In genomic region chr7:106486331-106486730, GRCh38 we compare ENCODE assay signal across 12 cellular contexts.
DNase-seq lines count a peak whose midpoint lies in the region; ATAC-seq and TF ChIP-seq lines count a peak whose summit lies in the region.
"Had no signal": no experiment of that assay in that cellular context is flagged by ENCODE, and none has a peak within 500 bp of the region (broad histone marks: within the 10 kb centered on the region; RNA-seq: fewer than 3 reads in every experiment).

No MANE protein-coding gene starts in this region.

- no peak overlapping the region for H3K27ac Mint-ChIP-seq in activated CD4-positive, alpha-beta memory T cell treated with anti-CD3 and anti-CD28 coated beads, Interleukin-2, amount 10 ng/mL, durations not matched to agents 7 days and 5 days

- DNase-seq in HT1080 (ENCODE audit: low read depth): peak; percentile 53
- DNase-seq in astrocyte of the hippocampus (ENCODE audit: low read depth, low spot score): peak; percentile 73
- peak; percentile 95 for DNase-seq in kidney glomerular epithelial cell (lab: John Stamatoyannopoulos, UW)
- no peak for DNase-seq in transverse colon
- DNase-seq in gastrocnemius medialis: no peak
- DNase-seq in activated CD4-positive, alpha-beta memory T cell treated with anti-CD3 and anti-CD28 coated beads, Interleukin-2, amount 10 ng/mL, durations not matched to agents 7 days and 5 days: no peak
- DNase-seq in activated CD4-positive, alpha-beta T cell treated with anti-CD3 and anti-CD28 coated beads, Interleukin-2, amount 50 U/mL, for 48 hours: no peak
- DNase-seq: DND-41; dorsolateral prefrontal cortex; NCI-H2171; stimulated activated CD4-positive, alpha-beta T cell treated with anti-CD3 and anti-CD28 coated beads, Interleukin-4, amount 100 ng/mL, for 24 hours had no signal

- TF ChIP-seq CTCF in transverse colon (IDR thresholded peaks at IDR 0.05): no peak
- TF ChIP-seq CTCF in gastrocnemius medialis (IDR thresholded peaks at IDR 0.05 in 4 of 5, conservative IDR thresholded peaks at IDR 0.05 in 1 of 5): no peak

- H3K36me3 Mint-ChIP-seq in activated CD4-positive, alpha-beta memory T cell treated with anti-CD3 and anti-CD28 coated beads, Interleukin-2, amount 10 ng/mL, durations not matched to agents 7 days and 5 days (ENCODE audit: low read depth): no peaks in the 10 kb centered on the region

- H3K4me3 ChIP-seq in transverse colon: no peak overlapping the region
- H3K4me3 ChIP-seq in gastrocnemius medialis: no peak overlapping the region
- H3K4me3 ChIP-seq: dorsolateral prefrontal cortex had no signal

- intact Hi-C loops in transverse colon (cut with DNase I; ENCODE audit: low total_unique reads) (no loop called here), gastrocnemius medialis (cut with DNase I; ENCODE audit: low total_unique reads) (no loop called here)

- H3K4me3 Mint-ChIP-seq in activated CD4-positive, alpha-beta memory T cell treated with anti-CD3 and anti-CD28 coated beads, Interleukin-2, amount 10 ng/mL, durations not matched to agents 7 days and 5 days: no peak overlapping the region

- WGBS in transverse colon (ENCODE audit: low coverage in 1 of 2), 2 donors: 74 to 78% methylated on average over 3 of the region's 3 CpGs

- in situ Hi-C loops in transverse colon (cut with MboI; ENCODE audit: low pct_ligation_motif_present in 1 of 4, low pct_unique_long_range_greater_than_20kb in 1 of 4, low sequenced_read_pairs in 3 of 4) (no loop called here), gastrocnemius medialis (cut with MboI; ENCODE audit: low sequenced_read_pairs in 4 of 4) (no loop called here)

- peaks cover 14% of the 10 kb centered on the region for H3K4me1 Mint-ChIP-seq in activated CD4-positive, alpha-beta memory T cell treated with anti-CD3 and anti-CD28 coated beads, Interleukin-2, amount 10 ng/mL, durations not matched to agents 7 days and 5 days

- no peak for TF ChIP-seq EP300 in transverse colon (IDR thresholded peaks at IDR 0.05; ENCODE audit: low read depth)

- H3K9me3 Mint-ChIP-seq in activated CD4-positive, alpha-beta memory T cell treated with anti-CD3 and anti-CD28 coated beads, Interleukin-2, amount 10 ng/mL, durations not matched to agents 7 days and 5 days: peaks cover 2% of the 10 kb centered on the region

- H3K27me3 Mint-ChIP-seq in activated CD4-positive, alpha-beta memory T cell treated with anti-CD3 and anti-CD28 coated beads, Interleukin-2, amount 10 ng/mL, durations not matched to agents 7 days and 5 days: peaks cover 5% of the 10 kb centered on the region

- H3K36me3 ChIP-seq in transverse colon (no peaks in the 10 kb centered on the region), gastrocnemius medialis (no peaks in the 10 kb centered on the region)

- peak overlapping the region; percentile 36 to 66 (median 40) for H3K27ac ChIP-seq in transverse colon
- H3K27ac ChIP-seq in gastrocnemius medialis: no peak overlapping the region

- H3K27me3 ChIP-seq in transverse colon (no peaks in the 10 kb centered on the region), gastrocnemius medialis (no peaks in the 10 kb centered on the region)

- TF ChIP-seq POLR2A in transverse colon (IDR thresholded peaks at IDR 0.05): no peak
- TF ChIP-seq POLR2A in gastrocnemius medialis (IDR thresholded peaks at IDR 0.05): no peak

- peaks cover 0 to 8% (median 3%) of the 10 kb centered on the region in 4 donors for H3K4me1 ChIP-seq in transverse colon
- peaks cover 5 to 17% of the 10 kb centered on the region in 2 donors for H3K4me1 ChIP-seq in gastrocnemius medialis

- no peaks in the 10 kb centered on the region for H3K9me3 ChIP-seq in transverse colon
- no peaks in the 10 kb centered on the region for H3K9me3 ChIP-seq in gastrocnemius medialis

- ATAC-seq in gastrocnemius medialis: no peak
- ATAC-seq: Panc1 had no signal

- POLR2A ChIA-PET in activated CD4-positive, alpha-beta memory T cell treated with anti-CD3 and anti-CD28 coated beads, Interleukin-2, amount 10 ng/mL, durations not matched to agents 7 days and 5 days (lab: Charles Lee): no interaction called here

- CTCF ChIA-PET in activated CD4-positive, alpha-beta memory T cell treated with anti-CD3 and anti-CD28 coated beads, Interleukin-2, amount 10 ng/mL, durations not matched to agents 7 days and 5 days (lab: Charles Lee): no interaction called here

Comparison
In these comparisons a context has a peak if more than half of its experiments do, and no peak if none do; other contexts are left out.
1. DNase-seq: peak in HT1080 (single experiment), astrocyte of the hippocampus (single experiment) and kidney glomerular epithelial cell (single experiment); none in transverse colon (single experiment), gastrocnemius medialis (0 of 2), activated CD4-positive, alpha-beta memory T cell treated with anti-CD3 and anti-CD28 coated beads, Interleukin-2, amount 10 ng/mL, durations not matched to agents 7 days and 5 days (single experiment) and activated CD4-positive, alpha-beta T cell treated with anti-CD3 and anti-CD28 coated beads, Interleukin-2, amount 50 U/mL, for 48 hours (0 of 2).
2. H3K27ac ChIP-seq: peak in transverse colon (4 of 4); none in gastrocnemius medialis (0 of 4).